ENCODE assay signal across 8 cellular contexts in genomic region chr2:70887550-70888229, GRCh38. TPM values are rescaled to one million over a fixed set of nuclear protein-coding genes. Genes with fewer than 3 reads are reported as not detected.
DNase-seq lines count a peak whose midpoint lies in the region; ATAC-seq and TF ChIP-seq lines count a peak whose summit lies in the region.

No MANE protein-coding gene starts in this region.

- ATAC-seq in Right ventricle myocardium superior (ENCODE audit: poor library complexity), result peak; percentile 34
- ATAC-seq in Right ventricle myocardium inferior, result no peak
- peak; percentile 59 for ATAC-seq in WTC11
- ATAC-seq in HG02840 (IDR thresholded peaks at IDR 0.05; ENCODE audit: low FRiP score, unreplicated experiment), result no peak
- no peak for ATAC-seq in activated CD4-positive, CD25-positive, alpha-beta regulatory T cell treated with anti-CD3 and anti-CD28 coated beads, Interleukin-2, amount 50 U/mL, for 24 hours

- no peaks in the 10 kb centered on the region for H3K9me3 Mint-ChIP-seq in WTC11

- H3K4me3 Mint-ChIP-seq in WTC11, result peak overlapping the region; percentile 63

- H3K27ac ChIP-seq in right atrium auricular region, result peak overlapping the region in 1 of 2 donors; percentile 50

- H3K9me3 ChIP-seq in right atrium auricular region, result peaks cover 0 to 8% of the 10 kb centered on the region in 2 donors

- CTCF ChIA-PET in WTC11 (lab: Charles Lee), result interaction anchor here (0.7 to 1.3 kb wide), 3 partner anchors 16 to 73 kb away, joined by 3 to 7 read pairs (median 3); no protein-coding TSS in a partner anchor

- peak; percentile 59 for DNase-seq in Right ventricle myocardium superior
- no peak for DNase-seq in Right ventricle myocardium inferior (ENCODE audit: missing footprints)
- DNase-seq in WTC11 (ENCODE audit: low spot score), result peak; percentile 87
- DNase-seq in right atrium auricular region (ENCODE audit: low spot score), result peak; percentile 55
- no peak for DNase-seq in skeletal muscle cell (ENCODE audit: low read depth)
- no peak for DNase-seq in glomerular visceral epithelial cell (ENCODE audit: extremely low spot score)

- H3K36me3 Mint-ChIP-seq in WTC11, result no peaks in the 10 kb centered on the region; the same call in 1 of the 2 replicates

- H3K4me1 ChIP-seq in right atrium auricular region, result peaks cover 0 to 23% of the 10 kb centered on the region in 2 donors

- peaks cover 32% of the 10 kb centered on the region for H3K4me1 Mint-ChIP-seq in WTC11

- intact Hi-C loops in Right ventricle myocardium superior (cut with DNase I) (no loop called here), Right ventricle myocardium inferior (cut with DNase I) (no loop called here)

- H3K36me3 ChIP-seq in right atrium auricular region, result no peaks in the 10 kb centered on the region

- H3K27me3 Mint-ChIP-seq in WTC11 (ENCODE audit: low read depth), result peaks cover 100% of the 10 kb centered on the region

- H3K27me3 ChIP-seq in right atrium auricular region, result peaks cover 38 to 52% of the 10 kb centered on the region in 2 donors

- POLR2A ChIA-PET in WTC11 (lab: Charles Lee), result interaction anchor here (1.6 kb wide), 1 partner anchor 9 kb away, joined by 4 read pairs; no protein-coding TSS in a partner anchor

- H3K4me3 ChIP-seq in right atrium auricular region (peak overlapping the region; percentile 12 to 50), skeletal muscle cell (ENCODE audit: low read depth, low read length) (peak overlapping the region; percentile 39)

- TF ChIP-seq CTCF in WTC11 (IDR thresholded peaks at IDR 0.05), result no peak
- no peak for TF ChIP-seq CTCF in right atrium auricular region (IDR thresholded peaks at IDR 0.05)

- no peak overlapping the region for H3K27ac Mint-ChIP-seq in WTC11

TF ChIP-seq in WTC11, 78 proteins besides CTCF, POLR2A, EP300 and RAD21:
- TF ChIP-seq, protein P1, sequence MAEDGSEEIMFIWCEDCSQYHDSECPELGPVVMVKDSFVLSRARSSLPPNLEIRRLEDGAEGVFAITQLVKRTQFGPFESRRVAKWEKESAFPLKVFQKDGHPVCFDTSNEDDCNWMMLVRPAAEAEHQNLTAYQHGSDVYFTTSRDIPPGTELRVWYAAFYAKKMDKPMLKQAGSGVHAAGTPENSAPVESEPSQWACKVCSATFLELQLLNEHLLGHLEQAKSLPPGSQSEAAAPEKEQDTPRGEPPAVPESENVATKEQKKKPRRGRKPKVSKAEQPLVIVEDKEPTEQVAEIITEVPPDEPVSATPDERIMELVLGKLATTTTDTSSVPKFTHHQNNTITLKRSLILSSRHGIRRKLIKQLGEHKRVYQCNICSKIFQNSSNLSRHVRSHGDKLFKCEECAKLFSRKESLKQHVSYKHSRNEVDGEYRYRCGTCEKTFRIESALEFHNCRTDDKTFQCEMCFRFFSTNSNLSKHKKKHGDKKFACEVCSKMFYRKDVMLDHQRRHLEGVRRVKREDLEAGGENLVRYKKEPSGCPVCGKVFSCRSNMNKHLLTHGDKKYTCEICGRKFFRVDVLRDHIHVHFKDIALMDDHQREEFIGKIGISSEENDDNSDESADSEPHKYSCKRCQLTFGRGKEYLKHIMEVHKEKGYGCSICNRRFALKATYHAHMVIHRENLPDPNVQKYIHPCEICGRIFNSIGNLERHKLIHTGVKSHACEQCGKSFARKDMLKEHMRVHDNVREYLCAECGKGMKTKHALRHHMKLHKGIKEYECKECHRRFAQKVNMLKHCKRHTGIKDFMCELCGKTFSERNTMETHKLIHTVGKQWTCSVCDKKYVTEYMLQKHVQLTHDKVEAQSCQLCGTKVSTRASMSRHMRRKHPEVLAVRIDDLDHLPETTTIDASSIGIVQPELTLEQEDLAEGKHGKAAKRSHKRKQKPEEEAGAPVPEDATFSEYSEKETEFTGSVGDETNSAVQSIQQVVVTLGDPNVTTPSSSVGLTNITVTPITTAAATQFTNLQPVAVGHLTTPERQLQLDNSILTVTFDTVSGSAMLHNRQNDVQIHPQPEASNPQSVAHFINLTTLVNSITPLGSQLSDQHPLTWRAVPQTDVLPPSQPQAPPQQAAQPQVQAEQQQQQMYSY (CRISPR knock-in tag; IDR thresholded peaks at IDR 0.05), result 0 out of 2 replicates have a peak, but pooled peaks have one; percentile 53
- TF ChIP-seq MYBL2 (CRISPR knock-in tag; IDR thresholded peaks at IDR 0.05), result no peak
- TF ChIP-seq, protein P2, sequence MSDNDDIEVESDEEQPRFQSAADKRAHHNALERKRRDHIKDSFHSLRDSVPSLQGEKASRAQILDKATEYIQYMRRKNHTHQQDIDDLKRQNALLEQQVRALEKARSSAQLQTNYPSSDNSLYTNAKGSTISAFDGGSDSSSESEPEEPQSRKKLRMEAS (CRISPR knock-in tag; IDR thresholded peaks at IDR 0.05), result peak; percentile 29; the same call in 1 of the 2 replicates
- TF ChIP-seq, protein P3, sequence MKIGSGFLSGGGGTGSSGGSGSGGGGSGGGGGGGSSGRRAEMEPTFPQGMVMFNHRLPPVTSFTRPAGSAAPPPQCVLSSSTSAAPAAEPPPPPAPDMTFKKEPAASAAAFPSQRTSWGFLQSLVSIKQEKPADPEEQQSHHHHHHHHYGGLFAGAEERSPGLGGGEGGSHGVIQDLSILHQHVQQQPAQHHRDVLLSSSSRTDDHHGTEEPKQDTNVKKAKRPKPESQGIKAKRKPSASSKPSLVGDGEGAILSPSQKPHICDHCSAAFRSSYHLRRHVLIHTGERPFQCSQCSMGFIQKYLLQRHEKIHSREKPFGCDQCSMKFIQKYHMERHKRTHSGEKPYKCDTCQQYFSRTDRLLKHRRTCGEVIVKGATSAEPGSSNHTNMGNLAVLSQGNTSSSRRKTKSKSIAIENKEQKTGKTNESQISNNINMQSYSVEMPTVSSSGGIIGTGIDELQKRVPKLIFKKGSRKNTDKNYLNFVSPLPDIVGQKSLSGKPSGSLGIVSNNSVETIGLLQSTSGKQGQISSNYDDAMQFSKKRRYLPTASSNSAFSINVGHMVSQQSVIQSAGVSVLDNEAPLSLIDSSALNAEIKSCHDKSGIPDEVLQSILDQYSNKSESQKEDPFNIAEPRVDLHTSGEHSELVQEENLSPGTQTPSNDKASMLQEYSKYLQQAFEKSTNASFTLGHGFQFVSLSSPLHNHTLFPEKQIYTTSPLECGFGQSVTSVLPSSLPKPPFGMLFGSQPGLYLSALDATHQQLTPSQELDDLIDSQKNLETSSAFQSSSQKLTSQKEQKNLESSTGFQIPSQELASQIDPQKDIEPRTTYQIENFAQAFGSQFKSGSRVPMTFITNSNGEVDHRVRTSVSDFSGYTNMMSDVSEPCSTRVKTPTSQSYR (CRISPR knock-in tag; IDR thresholded peaks at IDR 0.05), result peak; percentile 75; the same call in 1 of the 2 replicates
- 0 out of 2 replicates have a peak, but pooled peaks have one; percentile 29 for TF ChIP-seq NFE2L1 (CRISPR knock-in tag; IDR thresholded peaks at IDR 0.05)
- peak; percentile 21; the same call in 1 of the 2 replicates for TF ChIP-seq FOXP1 (CRISPR knock-in tag; IDR thresholded peaks at IDR 0.05; ENCODE audit: borderline replicate concordance)
- no peak for TF ChIP-seq PRRX2 (CRISPR knock-in tag; IDR thresholded peaks at IDR 0.05)
- TF ChIP-seq E2F1 (CRISPR knock-in tag; IDR thresholded peaks at IDR 0.05), result no peak
- peak; percentile 34; the same call in 1 of the 2 replicates for TF ChIP-seq E2F5 (CRISPR knock-in tag; IDR thresholded peaks at IDR 0.05)
- peak; percentile 17; the same call in 1 of the 2 replicates for TF ChIP-seq GABPB1 (CRISPR knock-in tag; IDR thresholded peaks at IDR 0.05)
TF ChIP-seq in WTC11: peak in this region for 7.

RNA-seq across cellular contexts. Expression of gene VAX2, which starts 12.7 kb away (rescaled TPM):
- total RNA-seq in Right ventricle myocardium superior (0.19 TPM), Right ventricle myocardium inferior (0.30 TPM), WTC11 (2021) (not detected in 3 replicates), right atrium auricular region (under 1 TPM; 0.70 to 0.86 TPM)

RNA-seq across cellular contexts. Expression of gene ATP6V1B1, which starts 48.0 kb away (rescaled TPM):
- total RNA-seq in Right ventricle myocardium superior (0.43 TPM), Right ventricle myocardium inferior (not detected), WTC11 (2021) (not detected in 3 replicates), right atrium auricular region (not detected)

RNA-seq across cellular contexts. Expression of gene CD207, which starts 52.1 kb away (rescaled TPM):
- not detected for total RNA-seq in Right ventricle myocardium superior
- total RNA-seq in Right ventricle myocardium inferior, result 0.41 TPM
- total RNA-seq in WTC11 (2021), result not detected in 3 replicates
- not detected for total RNA-seq in right atrium auricular region

Comparison
In these comparisons a context has a peak if more than half of its experiments do, and no peak if none do; other contexts are left out.
1. ATAC-seq: peak in Right ventricle myocardium superior (single experiment) and WTC11 (single experiment); none in Right ventricle myocardium inferior (single experiment), HG02840 (single experiment) and activated CD4-positive, CD25-positive, alpha-beta regulatory T cell treated with anti-CD3 and anti-CD28 coated beads, Interleukin-2, amount 50 U/mL, for 24 hours (0 of 2).
2. DNase-seq: peak in Right ventricle myocardium superior (single experiment), WTC11 (single experiment) and right atrium auricular region (single experiment); none in Right ventricle myocardium inferior (single experiment), skeletal muscle cell (single experiment) and glomerular visceral epithelial cell (single experiment).